ENCODE assay signal across 1 cellular context in the genomic region with DNA sequence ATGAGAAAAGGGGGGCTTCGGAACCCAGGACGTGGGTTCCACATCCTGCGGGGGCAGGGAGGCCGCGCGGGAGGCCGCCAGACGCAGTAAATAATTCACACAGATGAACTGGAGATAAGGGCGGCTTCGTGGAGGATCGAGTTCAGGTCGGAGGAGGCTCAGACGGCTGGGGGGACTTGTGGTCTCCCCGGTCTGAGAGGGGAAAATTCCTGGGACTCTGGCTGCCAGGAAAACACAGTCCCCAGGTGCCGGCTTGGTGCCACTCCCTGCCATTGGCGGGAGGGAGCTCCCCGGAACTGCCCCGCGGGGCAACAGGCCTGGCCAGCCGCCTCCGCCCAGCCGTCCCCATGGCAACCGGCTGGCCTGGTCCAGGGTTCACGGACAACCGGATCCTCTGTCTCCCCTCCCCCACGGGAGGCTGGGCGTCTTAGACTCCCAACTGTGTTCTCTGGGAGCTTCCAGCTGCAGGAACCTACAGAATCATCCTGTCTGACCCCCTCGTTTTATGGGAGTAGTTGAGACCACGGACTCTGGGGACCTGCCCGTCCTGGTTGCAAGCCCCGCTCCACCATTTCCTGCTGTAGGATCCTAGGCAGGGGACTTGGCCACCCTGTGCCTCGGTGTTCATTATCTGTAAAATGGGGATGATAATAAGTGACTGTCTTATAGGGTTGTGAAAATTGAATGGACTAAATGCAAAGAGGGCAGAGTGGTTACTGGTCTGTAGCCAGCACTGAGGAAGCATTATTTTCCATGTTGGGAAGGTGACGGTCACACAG.
TF ChIP-seq lines count a peak whose summit lies in the region.

No MANE protein-coding gene starts in this region.

TF ChIP-seq in HepG2, 621 proteins besides CTCF, POLR2A, EP300 and RAD21 (continued from another document and continues in another):
- TF ChIP-seq, protein P1, sequence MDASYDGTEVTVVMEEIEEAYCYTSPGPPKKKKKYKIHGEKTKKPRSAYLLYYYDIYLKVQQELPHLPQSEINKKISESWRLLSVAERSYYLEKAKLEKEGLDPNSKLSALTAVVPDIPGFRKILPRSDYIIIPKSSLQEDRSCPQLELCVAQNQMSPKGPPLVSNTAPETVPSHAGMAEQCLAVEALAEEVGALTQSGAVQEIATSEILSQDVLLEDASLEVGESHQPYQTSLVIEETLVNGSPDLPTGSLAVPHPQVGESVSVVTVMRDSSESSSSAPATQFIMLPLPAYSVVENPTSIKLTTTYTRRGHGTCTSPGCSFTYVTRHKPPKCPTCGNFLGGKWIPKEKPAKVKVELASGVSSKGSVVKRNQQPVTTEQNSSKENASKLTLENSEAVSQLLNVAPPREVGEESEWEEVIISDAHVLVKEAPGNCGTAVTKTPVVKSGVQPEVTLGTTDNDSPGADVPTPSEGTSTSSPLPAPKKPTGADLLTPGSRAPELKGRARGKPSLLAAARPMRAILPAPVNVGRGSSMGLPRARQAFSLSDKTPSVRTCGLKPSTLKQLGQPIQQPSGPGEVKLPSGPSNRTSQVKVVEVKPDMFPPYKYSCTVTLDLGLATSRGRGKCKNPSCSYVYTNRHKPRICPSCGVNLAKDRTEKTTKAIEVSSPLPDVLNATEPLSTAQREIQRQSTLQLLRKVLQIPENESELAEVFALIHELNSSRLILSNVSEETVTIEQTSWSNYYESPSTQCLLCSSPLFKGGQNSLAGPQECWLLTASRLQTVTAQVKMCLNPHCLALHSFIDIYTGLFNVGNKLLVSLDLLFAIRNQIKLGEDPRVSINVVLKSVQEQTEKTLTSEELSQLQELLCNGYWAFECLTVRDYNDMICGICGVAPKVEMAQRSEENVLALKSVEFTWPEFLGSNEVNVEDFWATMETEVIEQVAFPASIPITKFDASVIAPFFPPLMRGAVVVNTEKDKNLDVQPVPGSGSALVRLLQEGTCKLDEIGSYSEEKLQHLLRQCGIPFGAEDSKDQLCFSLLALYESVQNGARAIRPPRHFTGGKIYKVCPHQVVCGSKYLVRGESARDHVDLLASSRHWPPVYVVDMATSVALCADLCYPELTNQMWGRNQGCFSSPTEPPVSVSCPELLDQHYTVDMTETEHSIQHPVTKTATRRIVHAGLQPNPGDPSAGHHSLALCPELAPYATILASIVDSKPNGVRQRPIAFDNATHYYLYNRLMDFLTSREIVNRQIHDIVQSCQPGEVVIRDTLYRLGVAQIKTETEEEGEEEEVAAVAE (CRISPR knock-in tag; IDR thresholded peaks at IDR 0.05; ENCODE audit: borderline replicate concordance), result peak; percentile 72; the same call in 1 of the 2 replicates
- TF ChIP-seq ZNF205 (CRISPR knock-in tag; IDR thresholded peaks at IDR 0.05), result no peak
- no peak for TF ChIP-seq SMYD3 (CRISPR knock-in tag; IDR thresholded peaks at IDR 0.05)
- TF ChIP-seq ZNF326 (CRISPR knock-in tag; IDR thresholded peaks at IDR 0.05; ENCODE audit: borderline replicate concordance), result no peak
- TF ChIP-seq FOSL2 (CRISPR knock-in tag; IDR thresholded peaks at IDR 0.05), result peak; percentile 61; the same call in 1 of the 2 replicates
- no peak for TF ChIP-seq ZSCAN30 (CRISPR knock-in tag; IDR thresholded peaks at IDR 0.05)
- TF ChIP-seq ZNF367 (CRISPR knock-in tag; IDR thresholded peaks at IDR 0.05; ENCODE audit: borderline replicate concordance), result no peak
- TF ChIP-seq ZC3H13 (CRISPR knock-in tag; IDR thresholded peaks at IDR 0.05), result peak; percentile 69; the same call in 1 of the 2 replicates
- TF ChIP-seq, protein P2, sequence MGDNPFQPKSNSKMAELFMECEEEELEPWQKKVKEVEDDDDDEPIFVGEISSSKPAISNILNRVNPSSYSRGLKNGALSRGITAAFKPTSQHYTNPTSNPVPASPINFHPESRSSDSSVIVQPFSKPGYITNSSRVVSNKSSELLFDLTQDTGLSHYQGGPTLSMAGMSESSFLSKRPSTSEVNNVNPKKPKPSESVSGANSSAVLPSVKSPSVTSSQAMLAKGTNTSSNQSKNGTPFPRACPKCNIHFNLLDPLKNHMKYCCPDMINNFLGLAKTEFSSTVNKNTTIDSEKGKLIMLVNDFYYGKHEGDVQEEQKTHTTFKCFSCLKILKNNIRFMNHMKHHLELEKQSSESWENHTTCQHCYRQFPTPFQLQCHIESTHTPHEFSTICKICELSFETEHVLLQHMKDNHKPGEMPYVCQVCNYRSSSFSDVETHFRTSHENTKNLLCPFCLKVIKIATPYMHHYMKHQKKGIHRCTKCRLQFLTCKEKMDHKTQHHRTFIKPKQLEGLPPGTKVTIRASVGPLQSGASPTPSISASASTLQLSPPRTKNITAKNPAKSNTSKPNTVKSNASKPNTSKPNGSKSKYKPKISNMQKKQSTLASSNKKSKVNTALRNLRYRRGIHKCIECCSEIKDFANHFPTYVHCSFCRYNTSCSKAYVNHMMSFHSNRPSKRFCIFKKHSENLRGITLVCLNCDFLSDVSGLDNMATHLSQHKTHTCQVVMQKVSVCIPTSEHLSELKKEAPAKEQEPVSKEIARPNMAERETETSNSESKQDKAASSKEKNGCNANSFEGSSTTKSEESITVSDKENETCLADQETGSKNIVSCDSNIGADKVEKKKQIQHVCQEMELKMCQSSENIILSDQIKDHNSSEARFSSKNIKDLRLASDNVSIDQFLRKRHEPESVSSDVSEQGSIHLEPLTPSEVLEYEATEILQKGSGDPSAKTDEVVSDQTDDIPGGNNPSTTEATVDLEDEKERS (CRISPR knock-in tag; IDR thresholded peaks at IDR 0.05), result no peak
- TF ChIP-seq KDM3A (CRISPR knock-in tag; IDR thresholded peaks at IDR 0.05; ENCODE audit: low read depth), result peak; percentile 88; the same call in 1 of the 2 replicates
- no peak for TF ChIP-seq TBP (CRISPR knock-in tag; IDR thresholded peaks at IDR 0.05)
- TF ChIP-seq, protein P3, sequence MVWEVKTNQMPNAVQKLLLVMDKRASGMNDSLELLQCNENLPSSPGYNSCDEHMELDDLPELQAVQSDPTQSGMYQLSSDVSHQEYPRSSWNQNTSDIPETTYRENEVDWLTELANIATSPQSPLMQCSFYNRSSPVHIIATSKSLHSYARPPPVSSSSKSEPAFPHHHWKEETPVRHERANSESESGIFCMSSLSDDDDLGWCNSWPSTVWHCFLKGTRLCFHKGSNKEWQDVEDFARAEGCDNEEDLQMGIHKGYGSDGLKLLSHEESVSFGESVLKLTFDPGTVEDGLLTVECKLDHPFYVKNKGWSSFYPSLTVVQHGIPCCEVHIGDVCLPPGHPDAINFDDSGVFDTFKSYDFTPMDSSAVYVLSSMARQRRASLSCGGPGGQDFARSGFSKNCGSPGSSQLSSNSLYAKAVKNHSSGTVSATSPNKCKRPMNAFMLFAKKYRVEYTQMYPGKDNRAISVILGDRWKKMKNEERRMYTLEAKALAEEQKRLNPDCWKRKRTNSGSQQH (CRISPR knock-in tag; IDR thresholded peaks at IDR 0.05; ENCODE audit: low read depth), result no peak
- no peak; the same call in 1 of the 2 replicates for TF ChIP-seq RELA (CRISPR knock-in tag; IDR thresholded peaks at IDR 0.05)
- TF ChIP-seq HDAC2 (CRISPR knock-in tag; IDR thresholded peaks at IDR 0.05), result peak; percentile 82; the same call in 1 of the 2 replicates
- TF ChIP-seq ELF1 (CRISPR knock-in tag; IDR thresholded peaks at IDR 0.05), result peak; percentile 83
- peak; percentile 77 for TF ChIP-seq SP5 (CRISPR knock-in tag; IDR thresholded peaks at IDR 0.05; ENCODE audit: borderline replicate concordance, low read depth)
- TF ChIP-seq ATAD3A (CRISPR knock-in tag; IDR thresholded peaks at IDR 0.05), result no peak
- peak; percentile 90 for TF ChIP-seq HIVEP1 (CRISPR knock-in tag; IDR thresholded peaks at IDR 0.05)
- no peak for TF ChIP-seq JUN (CRISPR knock-in tag; IDR thresholded peaks at IDR 0.05)
- TF ChIP-seq TAF1 (CRISPR knock-in tag; IDR thresholded peaks at IDR 0.05), result peak; percentile 56; the same call in 1 of the 2 replicates
- TF ChIP-seq ZNF572 (CRISPR knock-in tag; IDR thresholded peaks at IDR 0.05), result no peak
- 0 out of 2 replicates have a peak, but pooled peaks have one; percentile 28 for TF ChIP-seq NAIF1 (CRISPR knock-in tag; IDR thresholded peaks at IDR 0.05; ENCODE audit: borderline replicate concordance)
- TF ChIP-seq, protein P4, sequence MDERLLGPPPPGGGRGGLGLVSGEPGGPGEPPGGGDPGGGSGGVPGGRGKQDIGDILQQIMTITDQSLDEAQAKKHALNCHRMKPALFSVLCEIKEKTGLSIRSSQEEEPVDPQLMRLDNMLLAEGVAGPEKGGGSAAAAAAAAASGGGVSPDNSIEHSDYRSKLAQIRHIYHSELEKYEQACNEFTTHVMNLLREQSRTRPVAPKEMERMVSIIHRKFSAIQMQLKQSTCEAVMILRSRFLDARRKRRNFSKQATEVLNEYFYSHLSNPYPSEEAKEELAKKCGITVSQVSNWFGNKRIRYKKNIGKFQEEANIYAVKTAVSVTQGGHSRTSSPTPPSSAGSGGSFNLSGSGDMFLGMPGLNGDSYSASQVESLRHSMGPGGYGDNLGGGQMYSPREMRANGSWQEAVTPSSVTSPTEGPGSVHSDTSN (CRISPR knock-in tag; IDR thresholded peaks at IDR 0.05), result 0 out of 2 replicates have a peak, but pooled peaks have one; percentile 14
- TF ChIP-seq, protein P5, sequence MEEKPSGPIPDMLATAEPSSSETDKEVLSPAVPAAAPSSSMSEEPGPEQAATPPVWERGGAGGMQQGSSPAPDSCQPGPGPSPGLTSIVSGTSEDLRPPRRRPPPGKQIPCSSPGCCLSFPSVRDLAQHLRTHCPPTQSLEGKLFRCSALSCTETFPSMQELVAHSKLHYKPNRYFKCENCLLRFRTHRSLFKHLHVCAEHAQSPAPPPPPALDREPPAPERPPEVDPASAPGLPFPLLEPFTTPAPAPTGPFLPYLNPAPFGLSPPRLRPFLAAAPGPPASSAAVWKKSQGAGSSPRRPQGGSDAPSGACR (CRISPR knock-in tag; IDR thresholded peaks at IDR 0.05), result peak; percentile 63; the same call in 1 of the 2 replicates
- TF ChIP-seq EZH2 (conservative IDR thresholded peaks at IDR 0.05; ENCODE audit: low read depth, low read length), result no peak
- peak; percentile 83 for TF ChIP-seq KAT8 (CRISPR knock-in tag; IDR thresholded peaks at IDR 0.05)
- peak; percentile 43; the same call in 1 of the 2 replicates for TF ChIP-seq RFX5 (IDR thresholded peaks at IDR 0.05; ENCODE audit: low read depth, low read length)
- peak; percentile 10; the same call in 1 of the 2 replicates for TF ChIP-seq TCF7 (IDR thresholded peaks at IDR 0.05; ENCODE audit: low read depth)
- TF ChIP-seq, protein P6, sequence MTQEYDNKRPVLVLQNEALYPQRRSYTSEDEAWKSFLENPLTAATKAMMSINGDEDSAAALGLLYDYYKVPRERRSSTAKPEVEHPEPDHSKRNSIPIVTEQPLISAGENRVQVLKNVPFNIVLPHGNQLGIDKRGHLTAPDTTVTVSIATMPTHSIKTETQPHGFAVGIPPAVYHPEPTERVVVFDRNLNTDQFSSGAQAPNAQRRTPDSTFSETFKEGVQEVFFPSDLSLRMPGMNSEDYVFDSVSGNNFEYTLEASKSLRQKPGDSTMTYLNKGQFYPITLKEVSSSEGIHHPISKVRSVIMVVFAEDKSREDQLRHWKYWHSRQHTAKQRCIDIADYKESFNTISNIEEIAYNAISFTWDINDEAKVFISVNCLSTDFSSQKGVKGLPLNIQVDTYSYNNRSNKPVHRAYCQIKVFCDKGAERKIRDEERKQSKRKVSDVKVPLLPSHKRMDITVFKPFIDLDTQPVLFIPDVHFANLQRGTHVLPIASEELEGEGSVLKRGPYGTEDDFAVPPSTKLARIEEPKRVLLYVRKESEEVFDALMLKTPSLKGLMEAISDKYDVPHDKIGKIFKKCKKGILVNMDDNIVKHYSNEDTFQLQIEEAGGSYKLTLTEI (CRISPR knock-in tag; conservative IDR thresholded peaks at IDR 0.05), result no peak
- TF ChIP-seq ZNF160 (CRISPR knock-in tag; IDR thresholded peaks at IDR 0.05), result no peak
- TF ChIP-seq PHF21A (CRISPR knock-in tag; IDR thresholded peaks at IDR 0.05), result peak; percentile 78
- no peak; the same call in 1 of the 2 replicates for TF ChIP-seq ZNF546 (CRISPR knock-in tag; conservative IDR thresholded peaks at IDR 0.05)
- TF ChIP-seq, protein P7, sequence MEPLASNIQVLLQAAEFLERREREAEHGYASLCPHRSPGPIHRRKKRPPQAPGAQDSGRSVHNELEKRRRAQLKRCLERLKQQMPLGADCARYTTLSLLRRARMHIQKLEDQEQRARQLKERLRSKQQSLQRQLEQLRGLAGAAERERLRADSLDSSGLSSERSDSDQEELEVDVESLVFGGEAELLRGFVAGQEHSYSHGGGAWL (CRISPR knock-in tag; IDR thresholded peaks at IDR 0.05), result peak; percentile 57
- 0 out of 2 replicates have a peak, but pooled peaks have one; percentile 83 for TF ChIP-seq ZNF20 (CRISPR knock-in tag; IDR thresholded peaks at IDR 0.05)
- no peak for TF ChIP-seq JDP2 (CRISPR knock-in tag; IDR thresholded peaks at IDR 0.05; ENCODE audit: borderline replicate concordance)
- peak; percentile 88 for TF ChIP-seq ZNF768 (CRISPR knock-in tag; IDR thresholded peaks at IDR 0.05)
- TF ChIP-seq, protein P8, sequence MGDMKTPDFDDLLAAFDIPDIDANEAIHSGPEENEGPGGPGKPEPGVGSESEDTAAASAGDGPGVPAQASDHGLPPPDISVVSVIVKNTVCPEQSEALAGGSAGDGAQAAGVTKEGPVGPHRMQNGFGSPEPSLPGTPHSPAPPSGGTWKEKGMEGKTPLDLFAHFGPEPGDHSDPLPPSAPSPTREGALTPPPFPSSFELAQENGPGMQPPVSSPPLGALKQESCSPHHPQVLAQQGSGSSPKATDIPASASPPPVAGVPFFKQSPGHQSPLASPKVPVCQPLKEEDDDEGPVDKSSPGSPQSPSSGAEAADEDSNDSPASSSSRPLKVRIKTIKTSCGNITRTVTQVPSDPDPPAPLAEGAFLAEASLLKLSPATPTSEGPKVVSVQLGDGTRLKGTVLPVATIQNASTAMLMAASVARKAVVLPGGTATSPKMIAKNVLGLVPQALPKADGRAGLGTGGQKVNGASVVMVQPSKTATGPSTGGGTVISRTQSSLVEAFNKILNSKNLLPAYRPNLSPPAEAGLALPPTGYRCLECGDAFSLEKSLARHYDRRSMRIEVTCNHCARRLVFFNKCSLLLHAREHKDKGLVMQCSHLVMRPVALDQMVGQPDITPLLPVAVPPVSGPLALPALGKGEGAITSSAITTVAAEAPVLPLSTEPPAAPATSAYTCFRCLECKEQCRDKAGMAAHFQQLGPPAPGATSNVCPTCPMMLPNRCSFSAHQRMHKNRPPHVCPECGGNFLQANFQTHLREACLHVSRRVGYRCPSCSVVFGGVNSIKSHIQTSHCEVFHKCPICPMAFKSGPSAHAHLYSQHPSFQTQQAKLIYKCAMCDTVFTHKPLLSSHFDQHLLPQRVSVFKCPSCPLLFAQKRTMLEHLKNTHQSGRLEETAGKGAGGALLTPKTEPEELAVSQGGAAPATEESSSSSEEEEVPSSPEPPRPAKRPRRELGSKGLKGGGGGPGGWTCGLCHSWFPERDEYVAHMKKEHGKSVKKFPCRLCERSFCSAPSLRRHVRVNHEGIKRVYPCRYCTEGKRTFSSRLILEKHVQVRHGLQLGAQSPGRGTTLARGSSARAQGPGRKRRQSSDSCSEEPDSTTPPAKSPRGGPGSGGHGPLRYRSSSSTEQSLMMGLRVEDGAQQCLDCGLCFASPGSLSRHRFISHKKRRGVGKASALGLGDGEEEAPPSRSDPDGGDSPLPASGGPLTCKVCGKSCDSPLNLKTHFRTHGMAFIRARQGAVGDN (CRISPR knock-in tag; IDR thresholded peaks at IDR 0.05), result peak; percentile 94
- peak; percentile 26; the same call in 1 of the 2 replicates for TF ChIP-seq TMF1 (CRISPR knock-in tag; IDR thresholded peaks at IDR 0.05; ENCODE audit: low read depth)
- no peak for TF ChIP-seq ZNF773 (CRISPR knock-in tag; IDR thresholded peaks at IDR 0.05; ENCODE audit: borderline replicate concordance)
- peak; percentile 50; the same call in 1 of the 2 replicates for TF ChIP-seq HMG20A (CRISPR knock-in tag; IDR thresholded peaks at IDR 0.05; ENCODE audit: borderline replicate concordance)
- TF ChIP-seq ZSCAN12 (CRISPR knock-in tag; IDR thresholded peaks at IDR 0.05), result no peak
- TF ChIP-seq ZNF607 (CRISPR knock-in tag; IDR thresholded peaks at IDR 0.05; ENCODE audit: borderline replicate concordance), result peak; percentile 22; the same call in 1 of the 2 replicates
- TF ChIP-seq, protein P9, sequence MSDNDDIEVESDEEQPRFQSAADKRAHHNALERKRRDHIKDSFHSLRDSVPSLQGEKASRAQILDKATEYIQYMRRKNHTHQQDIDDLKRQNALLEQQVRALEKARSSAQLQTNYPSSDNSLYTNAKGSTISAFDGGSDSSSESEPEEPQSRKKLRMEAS (IDR thresholded peaks at IDR 0.05), result no peak
